Comparison of ENCODE assay signal across 1 cellular context in the genomic region with DNA sequence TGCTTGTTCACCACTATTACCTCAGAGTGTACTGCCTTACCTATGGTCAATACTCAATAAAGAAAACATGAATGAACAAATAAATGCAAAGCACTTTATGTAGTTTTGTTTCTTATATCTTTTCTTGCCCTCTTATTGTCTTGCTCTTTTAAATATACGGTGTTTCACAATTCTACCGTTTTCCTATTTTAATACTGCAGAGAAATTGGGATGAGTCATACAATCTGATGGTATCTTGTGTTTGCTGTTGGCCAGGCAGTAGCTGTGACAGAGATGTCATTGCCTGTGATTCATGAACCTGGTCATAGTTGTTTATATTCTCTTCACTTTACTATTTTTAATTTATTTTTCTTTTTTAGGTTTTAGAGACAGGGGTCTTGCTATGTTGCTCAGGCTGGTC.
TF ChIP-seq lines count a peak whose summit lies in the region.

No MANE protein-coding gene starts in this region.

TF ChIP-seq in K562, 482 proteins besides CTCF, POLR2A, EP300 and RAD21 (continued from another document):
- TF ChIP-seq ZMIZ1 (IDR thresholded peaks at IDR 0.05; ENCODE audit: low read depth in 2 of 2, low read length in 2 of 2): no peak
- TF ChIP-seq KAT2B (IDR thresholded peaks at IDR 0.05; ENCODE audit: low read depth, low read length): no peak
- TF ChIP-seq ZNF586 (CRISPR knock-in tag; conservative IDR thresholded peaks at IDR 0.05): no peak
- no peak for TF ChIP-seq CBX2 (IDR thresholded peaks at IDR 0.05; ENCODE audit: insufficient read depth, low read length, poor library complexity, severe bottlenecking)
- TF ChIP-seq ZNF134 (CRISPR knock-in tag; conservative IDR thresholded peaks at IDR 0.05): no peak
- TF ChIP-seq ATF7 (IDR thresholded peaks at IDR 0.05): 0 out of 2 replicates have a peak, but pooled peaks have one; percentile 32
- no peak for TF ChIP-seq GTF2B (IDR thresholded peaks at IDR 0.05; ENCODE audit: extremely low read depth, insufficient read length)
- TF ChIP-seq SIX5 (IDR thresholded peaks at IDR 0.05; ENCODE audit: borderline replicate concordance in 1 of 2, insufficient read depth in 1 of 2, low read depth in 1 of 2, low read length in 2 of 2): no peak
- no peak for TF ChIP-seq KLF13 (tag; IDR thresholded peaks at IDR 0.05; ENCODE audit: borderline replicate concordance, low read depth)
- no peak for TF ChIP-seq ZFPM2 (CRISPR knock-in tag; IDR thresholded peaks at IDR 0.05)
- TF ChIP-seq HDAC1 (IDR thresholded peaks at IDR 0.05): no peak
- no peak for TF ChIP-seq RAD51 (IDR thresholded peaks at IDR 0.05; ENCODE audit: borderline replicate concordance, low read depth)
- TF ChIP-seq ARID4B (CRISPR knock-in tag; IDR thresholded peaks at IDR 0.05): no peak
- TF ChIP-seq SMARCE1 (IDR thresholded peaks at IDR 0.05): peak; percentile 88
- TF ChIP-seq, protein P1, sequence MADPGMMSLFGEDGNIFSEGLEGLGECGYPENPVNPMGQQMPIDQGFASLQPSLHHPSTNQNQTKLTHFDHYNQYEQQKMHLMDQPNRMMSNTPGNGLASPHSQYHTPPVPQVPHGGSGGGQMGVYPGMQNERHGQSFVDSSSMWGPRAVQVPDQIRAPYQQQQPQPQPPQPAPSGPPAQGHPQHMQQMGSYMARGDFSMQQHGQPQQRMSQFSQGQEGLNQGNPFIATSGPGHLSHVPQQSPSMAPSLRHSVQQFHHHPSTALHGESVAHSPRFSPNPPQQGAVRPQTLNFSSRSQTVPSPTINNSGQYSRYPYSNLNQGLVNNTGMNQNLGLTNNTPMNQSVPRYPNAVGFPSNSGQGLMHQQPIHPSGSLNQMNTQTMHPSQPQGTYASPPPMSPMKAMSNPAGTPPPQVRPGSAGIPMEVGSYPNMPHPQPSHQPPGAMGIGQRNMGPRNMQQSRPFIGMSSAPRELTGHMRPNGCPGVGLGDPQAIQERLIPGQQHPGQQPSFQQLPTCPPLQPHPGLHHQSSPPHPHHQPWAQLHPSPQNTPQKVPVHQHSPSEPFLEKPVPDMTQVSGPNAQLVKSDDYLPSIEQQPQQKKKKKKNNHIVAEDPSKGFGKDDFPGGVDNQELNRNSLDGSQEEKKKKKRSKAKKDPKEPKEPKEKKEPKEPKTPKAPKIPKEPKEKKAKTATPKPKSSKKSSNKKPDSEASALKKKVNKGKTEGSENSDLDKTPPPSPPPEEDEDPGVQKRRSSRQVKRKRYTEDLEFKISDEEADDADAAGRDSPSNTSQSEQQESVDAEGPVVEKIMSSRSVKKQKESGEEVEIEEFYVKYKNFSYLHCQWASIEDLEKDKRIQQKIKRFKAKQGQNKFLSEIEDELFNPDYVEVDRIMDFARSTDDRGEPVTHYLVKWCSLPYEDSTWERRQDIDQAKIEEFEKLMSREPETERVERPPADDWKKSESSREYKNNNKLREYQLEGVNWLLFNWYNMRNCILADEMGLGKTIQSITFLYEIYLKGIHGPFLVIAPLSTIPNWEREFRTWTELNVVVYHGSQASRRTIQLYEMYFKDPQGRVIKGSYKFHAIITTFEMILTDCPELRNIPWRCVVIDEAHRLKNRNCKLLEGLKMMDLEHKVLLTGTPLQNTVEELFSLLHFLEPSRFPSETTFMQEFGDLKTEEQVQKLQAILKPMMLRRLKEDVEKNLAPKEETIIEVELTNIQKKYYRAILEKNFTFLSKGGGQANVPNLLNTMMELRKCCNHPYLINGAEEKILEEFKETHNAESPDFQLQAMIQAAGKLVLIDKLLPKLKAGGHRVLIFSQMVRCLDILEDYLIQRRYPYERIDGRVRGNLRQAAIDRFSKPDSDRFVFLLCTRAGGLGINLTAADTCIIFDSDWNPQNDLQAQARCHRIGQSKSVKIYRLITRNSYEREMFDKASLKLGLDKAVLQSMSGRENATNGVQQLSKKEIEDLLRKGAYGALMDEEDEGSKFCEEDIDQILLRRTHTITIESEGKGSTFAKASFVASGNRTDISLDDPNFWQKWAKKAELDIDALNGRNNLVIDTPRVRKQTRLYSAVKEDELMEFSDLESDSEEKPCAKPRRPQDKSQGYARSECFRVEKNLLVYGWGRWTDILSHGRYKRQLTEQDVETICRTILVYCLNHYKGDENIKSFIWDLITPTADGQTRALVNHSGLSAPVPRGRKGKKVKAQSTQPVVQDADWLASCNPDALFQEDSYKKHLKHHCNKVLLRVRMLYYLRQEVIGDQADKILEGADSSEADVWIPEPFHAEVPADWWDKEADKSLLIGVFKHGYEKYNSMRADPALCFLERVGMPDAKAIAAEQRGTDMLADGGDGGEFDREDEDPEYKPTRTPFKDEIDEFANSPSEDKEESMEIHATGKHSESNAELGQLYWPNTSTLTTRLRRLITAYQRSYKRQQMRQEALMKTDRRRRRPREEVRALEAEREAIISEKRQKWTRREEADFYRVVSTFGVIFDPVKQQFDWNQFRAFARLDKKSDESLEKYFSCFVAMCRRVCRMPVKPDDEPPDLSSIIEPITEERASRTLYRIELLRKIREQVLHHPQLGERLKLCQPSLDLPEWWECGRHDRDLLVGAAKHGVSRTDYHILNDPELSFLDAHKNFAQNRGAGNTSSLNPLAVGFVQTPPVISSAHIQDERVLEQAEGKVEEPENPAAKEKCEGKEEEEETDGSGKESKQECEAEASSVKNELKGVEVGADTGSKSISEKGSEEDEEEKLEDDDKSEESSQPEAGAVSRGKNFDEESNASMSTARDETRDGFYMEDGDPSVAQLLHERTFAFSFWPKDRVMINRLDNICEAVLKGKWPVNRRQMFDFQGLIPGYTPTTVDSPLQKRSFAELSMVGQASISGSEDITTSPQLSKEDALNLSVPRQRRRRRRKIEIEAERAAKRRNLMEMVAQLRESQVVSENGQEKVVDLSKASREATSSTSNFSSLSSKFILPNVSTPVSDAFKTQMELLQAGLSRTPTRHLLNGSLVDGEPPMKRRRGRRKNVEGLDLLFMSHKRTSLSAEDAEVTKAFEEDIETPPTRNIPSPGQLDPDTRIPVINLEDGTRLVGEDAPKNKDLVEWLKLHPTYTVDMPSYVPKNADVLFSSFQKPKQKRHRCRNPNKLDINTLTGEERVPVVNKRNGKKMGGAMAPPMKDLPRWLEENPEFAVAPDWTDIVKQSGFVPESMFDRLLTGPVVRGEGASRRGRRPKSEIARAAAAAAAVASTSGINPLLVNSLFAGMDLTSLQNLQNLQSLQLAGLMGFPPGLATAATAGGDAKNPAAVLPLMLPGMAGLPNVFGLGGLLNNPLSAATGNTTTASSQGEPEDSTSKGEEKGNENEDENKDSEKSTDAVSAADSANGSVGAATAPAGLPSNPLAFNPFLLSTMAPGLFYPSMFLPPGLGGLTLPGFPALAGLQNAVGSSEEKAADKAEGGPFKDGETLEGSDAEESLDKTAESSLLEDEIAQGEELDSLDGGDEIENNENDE (IDR thresholded peaks at IDR 0.05; ENCODE audit: low read depth, low read length): no peak
- no peak for TF ChIP-seq PHB2 (IDR thresholded peaks at IDR 0.05; ENCODE audit: low read depth)
- peak; percentile 75 for TF ChIP-seq CEBPB (tag; IDR thresholded peaks at IDR 0.05)
- peak; percentile 91 for TF ChIP-seq JUN (IDR thresholded peaks at IDR 0.05; ENCODE audit: borderline replicate concordance, low read depth, low read length)
- TF ChIP-seq JUN (CRISPR knock-in tag; IDR thresholded peaks at IDR 0.05; ENCODE audit: borderline replicate concordance): no peak
- TF ChIP-seq CEBPG (CRISPR knock-in tag; IDR thresholded peaks at IDR 0.05): no peak
- peak; percentile 61 to 65 for TF ChIP-seq CEBPG (tag; conservative IDR thresholded peaks at IDR 0.05 in 1 of 2, IDR thresholded peaks at IDR 0.05 in 1 of 2)
- TF ChIP-seq CSDE1 (IDR thresholded peaks at IDR 0.05): no peak
- no peak for TF ChIP-seq CC2D1A (IDR thresholded peaks at IDR 0.05)
- no peak for TF ChIP-seq ZNF354B (CRISPR knock-in tag; IDR thresholded peaks at IDR 0.05)
- no peak for TF ChIP-seq ZNF212 (CRISPR knock-in tag; IDR thresholded peaks at IDR 0.05)
- TF ChIP-seq, protein P2, sequence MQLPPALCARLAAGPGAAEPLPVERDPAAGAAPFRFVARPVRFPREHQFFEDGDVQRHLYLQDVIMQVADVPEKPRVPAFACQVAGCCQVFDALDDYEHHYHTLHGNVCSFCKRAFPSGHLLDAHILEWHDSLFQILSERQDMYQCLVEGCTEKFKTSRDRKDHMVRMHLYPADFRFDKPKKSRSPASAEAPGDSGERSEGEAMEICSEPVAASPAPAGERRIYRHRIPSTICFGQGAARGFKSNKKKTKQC (CRISPR knock-in tag; IDR thresholded peaks at IDR 0.05): no peak
- peak; percentile 68; the same call in 1 of the 2 replicates for TF ChIP-seq SMARCC2 (IDR thresholded peaks at IDR 0.05; ENCODE audit: low read depth)
- no peak for TF ChIP-seq ZNF217 (CRISPR knock-in tag; IDR thresholded peaks at IDR 0.05)
- TF ChIP-seq MAFF (IDR thresholded peaks at IDR 0.05; ENCODE audit: low read length): no peak
TF ChIP-seq in K562: peak in this region for 32.
